8 cellular contexts compared by ENCODE assay signal in the genomic region with DNA sequence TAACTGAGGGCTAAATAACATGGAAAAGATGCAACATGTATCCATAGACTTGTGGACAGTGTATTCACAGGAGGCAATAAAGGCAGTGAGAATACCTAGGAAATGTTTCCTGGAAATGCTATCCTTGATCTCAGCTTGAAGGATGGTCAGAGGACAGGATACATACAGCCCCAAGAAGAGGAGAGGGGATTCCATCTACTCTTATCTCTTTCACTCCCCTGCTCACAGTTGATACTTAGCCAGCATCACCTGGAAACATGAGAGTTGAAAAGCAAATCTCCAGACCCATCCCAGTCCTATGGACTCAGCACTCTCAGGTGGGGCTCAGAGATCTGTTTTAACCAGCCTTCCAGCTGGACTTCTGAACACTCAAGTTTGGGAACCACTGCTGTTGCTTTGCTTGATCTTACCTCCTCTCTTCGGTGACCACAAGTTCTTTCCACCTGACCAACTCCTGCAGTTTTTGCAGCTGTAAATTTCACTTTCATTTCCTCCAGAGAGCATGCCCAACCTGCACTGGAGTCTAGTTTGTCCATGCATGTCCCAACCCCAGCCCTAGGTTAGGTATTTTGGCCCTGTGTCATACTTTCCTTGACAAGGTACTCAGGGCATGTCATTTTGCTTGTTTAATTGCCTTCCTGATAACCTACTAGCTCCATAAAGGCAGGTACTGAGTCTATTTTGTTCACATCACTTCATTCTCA. TPM values are rescaled to one million over a fixed set of nuclear protein-coding genes. Genes with fewer than 3 reads are reported as not detected.
DNase-seq lines count a peak whose midpoint lies in the region; ATAC-seq and TF ChIP-seq lines count a peak whose summit lies in the region.

No MANE protein-coding gene starts in this region.

- TF ChIP-seq EP300 in suprapubic skin (IDR thresholded peaks at IDR 0.05) = no peak

- H3K27ac ChIP-seq in OCI-LY3 (ENCODE audit: low read length) (no peak overlapping the region), suprapubic skin (no peak overlapping the region)

- H3K9me3 ChIP-seq in OCI-LY3 (ENCODE audit: insufficient read depth, low read length) (no peaks in the 10 kb centered on the region), mucosa of descending colon (no peaks in the 10 kb centered on the region), suprapubic skin (no peaks in the 10 kb centered on the region)

- TF ChIP-seq POLR2A in suprapubic skin (IDR thresholded peaks at IDR 0.05) (no peak), erythroblast (IDR thresholded peaks at IDR 0.05; ENCODE audit: low read length) (no peak)

- H3K27me3 ChIP-seq in OCI-LY3 (ENCODE audit: low read depth, low read length) = peaks cover 74% of the 10 kb centered on the region
- H3K27me3 ChIP-seq in suprapubic skin = no peaks in the 10 kb centered on the region

- no peaks in the 10 kb centered on the region for H3K79me2 ChIP-seq in OCI-LY3 (ENCODE audit: low read length)

- WGBS in suprapubic skin = 32% methylated on average over 1 of the region's 1 CpG

- H3K4me1 ChIP-seq in OCI-LY3 (ENCODE audit: low read length) (peaks cover 13% of the 10 kb centered on the region), mucosa of descending colon (ENCODE audit: low read depth) (peaks cover 38% of the 10 kb centered on the region), suprapubic skin (peaks cover 48% of the 10 kb centered on the region)

- no peak overlapping the region for H3K9ac ChIP-seq in OCI-LY3 (ENCODE audit: low read length)

- H2AFZ ChIP-seq in OCI-LY3 (ENCODE audit: low read depth, low read length) = no peak overlapping the region

- no peak for TF ChIP-seq CTCF in OCI-LY3 (IDR thresholded peaks at IDR 0.05; ENCODE audit: low read depth, low read length)
- no peak for TF ChIP-seq CTCF in mucosa of descending colon (IDR thresholded peaks at IDR 0.05)
- no peak for TF ChIP-seq CTCF in suprapubic skin (IDR thresholded peaks at IDR 0.05)

- H3K4me3 ChIP-seq in OCI-LY3 (ENCODE audit: low read length) = no peak overlapping the region
- H3K4me3 ChIP-seq in mucosa of descending colon = no peak overlapping the region
- no peak overlapping the region for H3K4me3 ChIP-seq in suprapubic skin

- intact Hi-C loops in mucosa of descending colon (cut with DNase I, micrococcal nuclease) = no loop called here

- H4K20me1 ChIP-seq in OCI-LY3 (ENCODE audit: insufficient read depth, low read length) = no peaks in the 10 kb centered on the region

- H3K36me3 ChIP-seq in OCI-LY3 (replicated peaks; ENCODE audit: low read depth, low read length) (no peaks in the 10 kb centered on the region), mucosa of descending colon (ENCODE audit: low read depth) (no peaks in the 10 kb centered on the region), suprapubic skin (no peaks in the 10 kb centered on the region)

- DNase-seq in mucosa of descending colon = peak in 1 of 3 donors; percentile 39
- DNase-seq in D341Med (ENCODE audit: low spot score) = no peak
- DNase-seq in suprapubic skin (ENCODE audit: low spot score in 2 of 2) = no peak
- DNase-seq in erythroblast (lab: John Stamatoyannopoulos, UW) = no peak
- no peak for DNase-seq in stimulated activated CD4-positive, alpha-beta T cell treated with anti-CD3 and anti-CD28 coated beads, Interleukin-2, amount 100 ng/mL, for 24 hours

- ATAC-seq in GM18868 (IDR thresholded peaks at IDR 0.05; ENCODE audit: unreplicated experiment) (peak; percentile 92), HG02588 (IDR thresholded peaks at IDR 0.05; ENCODE audit: unreplicated experiment) (peak; percentile 94), mucosa of descending colon (peak; percentile 84)

- peak overlapping the region; percentile 47 for H3K4me2 ChIP-seq in OCI-LY3 (ENCODE audit: low read length)

RNA-seq across cellular contexts. Expression of gene RELL1, which starts 10.4 kb away (rescaled TPM):
- 10 to 100 TPM; 50.5 to 75.2 (median 68.8) TPM for total RNA-seq in mucosa of descending colon
- total RNA-seq in suprapubic skin = 10 to 100 TPM; 56.6 to 88.2 (median 66.7) TPM
